19 cellular contexts compared by ENCODE assay signal in genomic region chr1:235892080-235892670, GRCh38. TPM values are rescaled to one million over a fixed set of nuclear protein-coding genes. Genes with fewer than 3 reads are reported as not detected.
DNase-seq lines count a peak whose midpoint lies in the region; ATAC-seq, FAIRE-seq and TF ChIP-seq lines count a peak whose summit lies in the region.
"Had no signal": no experiment of that assay in that cellular context is flagged by ENCODE, and none has a peak within 500 bp of the region (broad histone marks: within the 10 kb centered on the region; RNA-seq: fewer than 3 reads in every experiment).

No MANE protein-coding gene starts in this region.

- TF ChIP-seq POLR2A in GM12892 (IDR thresholded peaks at IDR 0.05; ENCODE audit: low read depth, low read length): no peak
- no peak for TF ChIP-seq POLR2A in H54 (IDR thresholded peaks at IDR 0.05; ENCODE audit: low read depth, low read length)

- peak; percentile 37 for ATAC-seq in GM21360 (IDR thresholded peaks at IDR 0.05; ENCODE audit: unreplicated experiment)
- peak; percentile 43 for ATAC-seq in HG03460 (IDR thresholded peaks at IDR 0.05; ENCODE audit: unreplicated experiment)
- ATAC-seq: activated CD4-positive, alpha-beta T cell treated with anti-CD3 and anti-CD28 coated beads for 36 hours had no signal

- intact Hi-C loops in head of caudate nucleus (cut with DNase I): no loop called here

- DNase-seq in GM12892 (ENCODE audit: insufficient read length): no peak
- DNase-seq in myocyte (ENCODE audit: low read depth): peak; percentile 48
- no peak for DNase-seq in T-helper 9 cell
- no peak for DNase-seq in head of caudate nucleus
- DNase-seq in H54 (ENCODE audit: insufficient read length, low spot score): no peak
- DNase-seq in NCI-H345 treated with DMSO at 0.1 percent for 48 hours (lab: John Stamatoyannopoulos, UW; ENCODE audit: unreplicated experiment): no peak
- DNase-seq: activated CD4-positive, alpha-beta T cell treated with anti-CD3 and anti-CD28 coated beads for 36 hours; activated gamma-delta T cell; brain microvascular endothelial cell; foreskin melanocyte; NCI-H1092; NCI-H510A treated with DMSO at 0.1 percent for 48 hours; PC-9; retina; stimulated activated CD4-positive, alpha-beta T cell treated with anti-CD3 and anti-CD28 coated beads, Interleukin-4, amount 100 ng/mL, for 1 hour; T-helper 1 cell had no signal

- FAIRE-seq in GM12892 (lab: Jason Lieb, UNC) (peak; percentile 9), H54 (lab: Jason Lieb, UNC) (no peak)
- FAIRE-seq: islet of Langerhans had no signal

RNA-seq across cellular contexts. Expression of gene LYST, which starts 25.5 kb away (rescaled TPM):
- 7.9 TPM for polyA plus RNA-seq in GM12892 (2012; ENCODE audit: missing spikeins)
- 11.3 and 22.2 TPM in 2 replicates for total RNA-seq in myocyte
- 4.0 TPM for polyA plus RNA-seq in myocyte (2012)
